16 cellular contexts compared by ENCODE assay signal in the genomic region with DNA sequence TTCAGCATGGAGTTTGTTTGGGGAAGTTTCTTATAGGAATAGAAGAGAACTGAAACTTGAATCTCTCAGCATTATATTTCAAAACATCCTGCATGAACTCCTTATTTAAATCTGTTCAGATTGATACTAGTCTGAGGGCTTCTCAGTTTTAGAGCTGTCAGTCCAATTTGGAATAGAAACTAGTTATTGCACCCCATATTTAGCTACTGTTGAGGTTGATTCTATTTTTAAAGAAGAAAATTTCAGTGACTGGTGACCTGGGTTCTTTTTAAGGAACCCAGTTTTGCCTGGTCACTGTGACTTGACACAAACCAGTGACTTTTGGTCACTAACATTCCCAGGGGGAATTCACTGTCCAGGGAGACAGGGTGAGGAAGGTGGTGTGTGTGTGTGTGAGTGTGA.
DNase-seq lines count a peak whose midpoint lies in the region; ATAC-seq, FAIRE-seq and TF ChIP-seq lines count a peak whose summit lies in the region.
"Had no signal": no experiment of that assay in that cellular context is flagged by ENCODE, and none has a peak within 500 bp of the region (broad histone marks: within the 10 kb centered on the region; RNA-seq: fewer than 3 reads in every experiment).

No MANE protein-coding gene starts in this region.

- DNase-seq in SKM-1 (lab: John Stamatoyannopoulos, UW; ENCODE audit: unreplicated experiment) (peak; percentile 9), chondrocyte (ENCODE audit: low spot score) (no peak), RCC 7860 (ENCODE audit: low spot score) (no peak)
- no peak for DNase-seq in stimulated activated effector memory CD8-positive, alpha-beta T cell treated with anti-CD3 and anti-CD28 coated beads, Interleukin-12 subunit alpha, Interleukin-12 subunit beta, amount 100 ng/mL, for 72 hours (ENCODE audit: low spot score in 2 of 2)
- DNase-seq: activated CD8-positive, alpha-beta memory T cell treated with anti-CD3 and anti-CD28 coated beads, Interleukin-2, amount 50 U/mL, for 4 hours; GDM1; left lung; NCI-H1436 treated with DMSO at 0.1 percent for 48 hours; T1000 had no signal

- H3K4me3 Mint-ChIP-seq in nephron (peak overlapping the region in 1 of 3 experiments; percentile 13), chondrocyte (ENCODE audit: unreplicated experiment) (no peak overlapping the region)
- H3K4me3 Mint-ChIP-seq in stimulated activated effector memory CD8-positive, alpha-beta T cell treated with anti-CD3 and anti-CD28 coated beads, Interleukin-12 subunit alpha, Interleukin-12 subunit beta, amount 100 ng/mL, for 72 hours = no peak overlapping the region

- no peak for TF ChIP-seq CTCF in nephron (IDR thresholded peaks at IDR 0.05; ENCODE audit: unreplicated experiment in 3 of 3)
- no peak for TF ChIP-seq CTCF in chondrocyte (IDR thresholded peaks at IDR 0.05)

- H3K36me3 Mint-ChIP-seq in nephron (ENCODE audit: low read depth) (peaks cover 3% of the 10 kb centered on the region), chondrocyte (ENCODE audit: low read depth) (no peaks in the 10 kb centered on the region)
- no peaks in the 10 kb centered on the region for H3K36me3 Mint-ChIP-seq in stimulated activated effector memory CD8-positive, alpha-beta T cell treated with anti-CD3 and anti-CD28 coated beads, Interleukin-12 subunit alpha, Interleukin-12 subunit beta, amount 100 ng/mL, for 72 hours

- ATAC-seq in GM18498 (IDR thresholded peaks at IDR 0.05; ENCODE audit: unreplicated experiment) (peak; percentile 77), HG03439 (IDR thresholded peaks at IDR 0.05; ENCODE audit: unreplicated experiment) (peak; percentile 57), GM21515 (IDR thresholded peaks at IDR 0.05; ENCODE audit: unreplicated experiment) (no peak)
- ATAC-seq in stimulated activated effector memory CD8-positive, alpha-beta T cell treated with anti-CD3 and anti-CD28 coated beads, Interleukin-12 subunit alpha, Interleukin-12 subunit beta, amount 100 ng/mL, for 72 hours = no peak
- ATAC-seq: left lung had no signal

- H3K27ac Mint-ChIP-seq in nephron = peak overlapping the region; percentile 18 to 97 (median 96)
- H3K27ac Mint-ChIP-seq in chondrocyte (ENCODE audit: unreplicated experiment) = no peak overlapping the region
- H3K27ac Mint-ChIP-seq in stimulated activated effector memory CD8-positive, alpha-beta T cell treated with anti-CD3 and anti-CD28 coated beads, Interleukin-12 subunit alpha, Interleukin-12 subunit beta, amount 100 ng/mL, for 72 hours = no peak overlapping the region

- FAIRE-seq in RCC 7860 (lab: Jason Lieb, UNC) = no peak
- FAIRE-seq: astrocyte, colon, D721Med had no signal

- H3K4me1 Mint-ChIP-seq in nephron (peaks cover 78% of the 10 kb centered on the region), chondrocyte (ENCODE audit: low read depth) (peaks cover 29% of the 10 kb centered on the region)
- H3K4me1 Mint-ChIP-seq in stimulated activated effector memory CD8-positive, alpha-beta T cell treated with anti-CD3 and anti-CD28 coated beads, Interleukin-12 subunit alpha, Interleukin-12 subunit beta, amount 100 ng/mL, for 72 hours = no peaks in the 10 kb centered on the region

- H3K9me3 Mint-ChIP-seq in nephron = no peaks in the 10 kb centered on the region
- H3K9me3 Mint-ChIP-seq in chondrocyte (ENCODE audit: low read depth) = no peaks in the 10 kb centered on the region
- H3K9me3 Mint-ChIP-seq in stimulated activated effector memory CD8-positive, alpha-beta T cell treated with anti-CD3 and anti-CD28 coated beads, Interleukin-12 subunit alpha, Interleukin-12 subunit beta, amount 100 ng/mL, for 72 hours = no peaks in the 10 kb centered on the region

- H3K27me3 Mint-ChIP-seq in nephron (ENCODE audit: low read depth) = no peaks in the 10 kb centered on the region
- H3K27me3 Mint-ChIP-seq in chondrocyte (ENCODE audit: low read depth) = no peaks in the 10 kb centered on the region

Comparison
In these comparisons a context has a peak if more than half of its experiments do, and no peak if none do; other contexts are left out.
1. ATAC-seq: peak in GM18498 (single experiment) and HG03439 (single experiment); none in GM21515 (single experiment) and stimulated activated effector memory CD8-positive, alpha-beta T cell treated with anti-CD3 and anti-CD28 coated beads, Interleukin-12 subunit alpha, Interleukin-12 subunit beta, amount 100 ng/mL, for 72 hours (single experiment).
2. H3K27ac Mint-ChIP-seq: peak in nephron (3 of 3); none in chondrocyte (single experiment) and stimulated activated effector memory CD8-positive, alpha-beta T cell treated with anti-CD3 and anti-CD28 coated beads, Interleukin-12 subunit alpha, Interleukin-12 subunit beta, amount 100 ng/mL, for 72 hours (single experiment).